17 cellular contexts compared by ENCODE assay signal in genomic region chr5:143031781-143032724, GRCh38.
DNase-seq lines count a peak whose midpoint lies in the region; ATAC-seq lines count a peak whose summit lies in the region.
"Had no signal": no experiment of that assay in that cellular context is flagged by ENCODE, and none has a peak within 500 bp of the region (broad histone marks: within the 10 kb centered on the region; RNA-seq: fewer than 3 reads in every experiment).

No MANE protein-coding gene starts in this region.

- DNase-seq in activated T-cell treated with anti-CD3 and anti-CD28 coated beads, Interleukin-2, amount 50 U/mL, for 4 hours: no peak
- DNase-seq in activated T-cell treated with anti-CD3 and anti-CD28 coated beads, Interleukin-2, amount 50 U/mL, for 72 hours: no peak
- peak; percentile 100 for DNase-seq in NCI-H82 treated with DMSO at 0.1 percent for 48 hours (lab: John Stamatoyannopoulos, UW; ENCODE audit: unreplicated experiment)
- no peak for DNase-seq in UCSD-AML1 (lab: John Stamatoyannopoulos, UW; ENCODE audit: unreplicated experiment)
- DNase-seq in kidney tubule cell (ENCODE audit: low spot score): no peak
- DNase-seq in activated CD4-positive, alpha-beta T cell treated with anti-CD3 and anti-CD28 coated beads, Interleukin-2, amount 10 ng/mL, durations not matched to agents 24 days and 14 days: no peak
- DNase-seq: activated naive CD8-positive, alpha-beta T cell treated with anti-CD3 and anti-CD28 coated beads, Interleukin-2, amount 10 ng/mL, durations not matched to agents 7 days and 5 days; CD8-positive, alpha-beta memory T cell; erythroblast; KG1; left ventricle myocardium inferior; NCI-H1105; stomach; T-helper 1 cell had no signal

- no peaks in the 10 kb centered on the region for H3K27me3 Mint-ChIP-seq in activated T-cell treated with anti-CD3 and anti-CD28 coated beads, Interleukin-2, amount 50 U/mL, for 4 hours (ENCODE audit: low read depth)
- H3K27me3 Mint-ChIP-seq in activated T-cell treated with anti-CD3 and anti-CD28 coated beads, Interleukin-2, amount 50 U/mL, for 72 hours (ENCODE audit: low read depth): no peaks in the 10 kb centered on the region
- H3K27me3 Mint-ChIP-seq in activated CD4-positive, alpha-beta T cell treated with anti-CD3 and anti-CD28 coated beads, Interleukin-2, amount 10 ng/mL, durations not matched to agents 24 days and 14 days: no peaks in the 10 kb centered on the region
- H3K27me3 Mint-ChIP-seq: activated naive CD8-positive, alpha-beta T cell treated with anti-CD3 and anti-CD28 coated beads, Interleukin-2, amount 10 ng/mL, durations not matched to agents 7 days and 5 days; CD8-positive, alpha-beta memory T cell had no signal

- no peaks in the 10 kb centered on the region for H3K9me3 Mint-ChIP-seq in activated T-cell treated with anti-CD3 and anti-CD28 coated beads, Interleukin-2, amount 50 U/mL, for 4 hours
- H3K9me3 Mint-ChIP-seq in activated T-cell treated with anti-CD3 and anti-CD28 coated beads, Interleukin-2, amount 50 U/mL, for 72 hours: peaks cover 0 to 3% of the 10 kb centered on the region in 2 donors
- no peaks in the 10 kb centered on the region for H3K9me3 Mint-ChIP-seq in activated CD4-positive, alpha-beta T cell treated with anti-CD3 and anti-CD28 coated beads, Interleukin-2, amount 10 ng/mL, durations not matched to agents 24 days and 14 days
- H3K9me3 Mint-ChIP-seq: CD8-positive, alpha-beta memory T cell had no signal

- H3K4me3 Mint-ChIP-seq in activated T-cell treated with anti-CD3 and anti-CD28 coated beads, Interleukin-2, amount 50 U/mL, for 4 hours: peak overlapping the region; percentile 11
- no peak overlapping the region for H3K4me3 Mint-ChIP-seq in activated T-cell treated with anti-CD3 and anti-CD28 coated beads, Interleukin-2, amount 50 U/mL, for 72 hours
- H3K4me3 Mint-ChIP-seq in activated CD4-positive, alpha-beta T cell treated with anti-CD3 and anti-CD28 coated beads, Interleukin-2, amount 10 ng/mL, durations not matched to agents 24 days and 14 days: no peak overlapping the region
- H3K4me3 Mint-ChIP-seq: activated naive CD8-positive, alpha-beta T cell treated with anti-CD3 and anti-CD28 coated beads, Interleukin-2, amount 10 ng/mL, durations not matched to agents 7 days and 5 days had no signal

- no peak for ATAC-seq in activated T-cell treated with anti-CD3 and anti-CD28 coated beads, Interleukin-2, amount 50 U/mL, for 4 hours
- no peak for ATAC-seq in activated T-cell treated with anti-CD3 and anti-CD28 coated beads, Interleukin-2, amount 50 U/mL, for 72 hours (replicated peaks in 1 of 2)
- ATAC-seq in esophagus mucosa (peak; percentile 64), GM19452 (IDR thresholded peaks at IDR 0.05; ENCODE audit: unreplicated experiment) (no peak)
- ATAC-seq: HCT116 had no signal

- intact Hi-C loops in activated CD4-positive, alpha-beta T cell treated with anti-CD3 and anti-CD28 coated beads, Interleukin-2, amount 10 ng/mL, durations not matched to agents 24 days and 14 days (cut with micrococcal nuclease): no loop called here

- peaks cover 3% of the 10 kb centered on the region for H3K36me3 Mint-ChIP-seq in activated T-cell treated with anti-CD3 and anti-CD28 coated beads, Interleukin-2, amount 50 U/mL, for 4 hours (ENCODE audit: insufficient read depth)
- peaks cover 2 to 10% of the 10 kb centered on the region in 2 donors for H3K36me3 Mint-ChIP-seq in activated T-cell treated with anti-CD3 and anti-CD28 coated beads, Interleukin-2, amount 50 U/mL, for 72 hours (ENCODE audit: insufficient read depth in 2 of 2)
- peaks cover 8% of the 10 kb centered on the region for H3K36me3 Mint-ChIP-seq in activated CD4-positive, alpha-beta T cell treated with anti-CD3 and anti-CD28 coated beads, Interleukin-2, amount 10 ng/mL, durations not matched to agents 24 days and 14 days (ENCODE audit: low read depth)

- H3K27ac Mint-ChIP-seq in activated T-cell treated with anti-CD3 and anti-CD28 coated beads, Interleukin-2, amount 50 U/mL, for 72 hours: no peak overlapping the region
- H3K27ac Mint-ChIP-seq in activated CD4-positive, alpha-beta T cell treated with anti-CD3 and anti-CD28 coated beads, Interleukin-2, amount 10 ng/mL, durations not matched to agents 24 days and 14 days: no peak overlapping the region
- H3K27ac Mint-ChIP-seq: activated naive CD8-positive, alpha-beta T cell treated with anti-CD3 and anti-CD28 coated beads, Interleukin-2, amount 10 ng/mL, durations not matched to agents 7 days and 5 days had no signal

- peaks cover 43% of the 10 kb centered on the region for H3K4me1 Mint-ChIP-seq in activated T-cell treated with anti-CD3 and anti-CD28 coated beads, Interleukin-2, amount 50 U/mL, for 4 hours (ENCODE audit: low read depth)
- H3K4me1 Mint-ChIP-seq in activated T-cell treated with anti-CD3 and anti-CD28 coated beads, Interleukin-2, amount 50 U/mL, for 72 hours (ENCODE audit: low read depth): peaks cover 48% of the 10 kb centered on the region
- H3K4me1 Mint-ChIP-seq in activated CD4-positive, alpha-beta T cell treated with anti-CD3 and anti-CD28 coated beads, Interleukin-2, amount 10 ng/mL, durations not matched to agents 24 days and 14 days: peaks cover 38% of the 10 kb centered on the region
